8 cellular contexts compared by ENCODE assay signal in genomic region chr11:133956650-133957633, GRCh38. TPM values are rescaled to one million over a fixed set of nuclear protein-coding genes. Genes with fewer than 3 reads are reported as not detected.
DNase-seq lines count a peak whose midpoint lies in the region; ATAC-seq and TF ChIP-seq lines count a peak whose summit lies in the region.

Gene IGSF9B (minus strand): TSS chr11:133956968. CDS start chr11:133956754, 214 bp downstream.

- H3K36me3 ChIP-seq in left ventricle myocardium inferior (no peaks in the 10 kb centered on the region), psoas muscle (ENCODE audit: insufficient read depth in 1 of 2, low read depth in 1 of 2) (no peaks in the 10 kb centered on the region)

- H3K27me3 ChIP-seq in left ventricle myocardium inferior (ENCODE audit: low read depth): peaks cover 36% of the 10 kb centered on the region
- H3K27me3 ChIP-seq in psoas muscle (ENCODE audit: insufficient read depth in 3 of 3, low read length in 2 of 3): peaks cover 0 to 24% (median 0%) of the 10 kb centered on the region in 3 donors

- 1% methylated on average over 78 to 100 of the region's 100 CpGs for WGBS in psoas muscle, 3 donors

- intact Hi-C loops in left ventricle myocardium inferior (cut with micrococcal nuclease) (loop anchor here (10.0 kb wide), 1 partner anchor 68 kb away; no protein-coding TSS in a partner anchor), psoas muscle (cut with DNase I) (no loop called here)

- H3K4me1 ChIP-seq in left ventricle myocardium inferior (peaks cover 54% of the 10 kb centered on the region), psoas muscle (peaks cover 20% of the 10 kb centered on the region)

- H3K9me3 ChIP-seq in left ventricle myocardium inferior (replicated peaks): no peaks in the 10 kb centered on the region
- H3K9me3 ChIP-seq in psoas muscle: no peaks in the 10 kb centered on the region

- H3K4me3 ChIP-seq in left ventricle myocardium inferior (peak within 1 kb of the TSS; percentile 81), psoas muscle (peak within 1 kb of the TSS; percentile 82)

- in situ Hi-C loops in KBM-7 (cut with MboI; ENCODE audit: low pct_unique_long_range_greater_than_20kb, low sequenced_read_pairs): no loop called here

- TF ChIP-seq CTCF in left ventricle myocardium inferior (IDR thresholded peaks at IDR 0.05; ENCODE audit: borderline replicate concordance) (no peak), psoas muscle (IDR thresholded peaks at IDR 0.05) (no peak)

- DNase-seq in DMS 273 treated with DMSO at 0.1 percent for 48 hours (lab: John Stamatoyannopoulos, UW): peak; percentile 29
- peak; percentile 87 for DNase-seq in KBM-7
- peak; percentile 85 for DNase-seq in T follicular helper cell (ENCODE audit: low read depth)
- DNase-seq in amniotic stem cell (lab: John Stamatoyannopoulos, UW): peak; percentile 36
- DNase-seq in left ventricle myocardium inferior: peak; percentile 88
- peak; percentile 83 to 92 for DNase-seq in psoas muscle
- DNase-seq in ureter (ENCODE audit: low spot score): peak; percentile 90

- ATAC-seq in GM21528 (IDR thresholded peaks at IDR 0.05; ENCODE audit: low FRiP score, unreplicated experiment): peak; percentile 99
- ATAC-seq in psoas muscle: peak; percentile 97 to 98 (median 98)

- H3K27ac ChIP-seq in left ventricle myocardium inferior (replicated peaks): peak within 1 kb of the TSS; percentile 96
- peak within 1 kb of the TSS; percentile 58 for H3K27ac ChIP-seq in psoas muscle

RNA-seq across cellular contexts. Expression of gene IGSF9B, which starts in this region (rescaled TPM):
- total RNA-seq in left ventricle myocardium inferior (44.1 TPM), psoas muscle (1 to 10 TPM in 2 of 4 donors, under 1 TPM in 2; 0.84 to 3.4 (median 1.0) TPM), ureter (52.0 TPM)
- 1 to 10 TPM in 1 of 3 donors, under 1 TPM in 2; 0.56 to 1.5 (median 0.65) TPM for polyA plus RNA-seq in psoas muscle

Comparison
In these comparisons a context has a peak if more than half of its experiments do, and no peak if none do; other contexts are left out.
1. Peak in every context shown above with its lines: DNase-seq, ATAC-seq, H3K4me3 ChIP-seq and H3K27ac ChIP-seq.
2. RNA of gene IGSF9B (total RNA-seq): 52.0 TPM in ureter (single experiment) and 44.1 TPM in left ventricle myocardium inferior (single experiment); 0.84 to 3.4 TPM in psoas muscle; every median in the first group is over 10 times any median in the second.
3. DNase-seq: peak in every context shown above with its lines; median percentile 90 in ureter; 88 in left ventricle myocardium inferior; 88 in psoas muscle; 87 in KBM-7; 85 in T follicular helper cell; 36 in amniotic stem cell; 29 in DMS 273 treated with DMSO at 0.1 percent for 48 hours.